8 cellular contexts compared by ENCODE assay signal in genomic region chr1:19179597-19180271, GRCh38. TPM values are rescaled to one million over a fixed set of nuclear protein-coding genes. Genes with fewer than 3 reads are reported as not detected.
A peak's percentile ranks its signal among the peaks of the same experiment; 100 is the strongest.
DNase-seq lines count a peak whose midpoint lies in the region; ATAC-seq and TF ChIP-seq lines count a peak whose summit lies in the region.

No MANE protein-coding gene starts in this region.

- TF ChIP-seq POLR2A in prostate gland (IDR thresholded peaks at IDR 0.05), result no peak

- DNase-seq in A673 (ENCODE audit: low spot score) (peak; percentile 46), GM10266 (ENCODE audit: extremely low spot score) (no peak), SK-MEL-5 (ENCODE audit: low read depth, low spot score) (peak; percentile 57), epithelial cell of esophagus (ENCODE audit: low read depth) (peak; percentile 24), prostate gland (ENCODE audit: low spot score) (peak; percentile 28), NCI-H2107 (lab: John Stamatoyannopoulos, UW) (no peak), EL (no peak)

- H3K27ac ChIP-seq in A673 (ENCODE audit: low read depth, low read length, poor library complexity, severe bottlenecking), result no peak overlapping the region
- H3K27ac ChIP-seq in prostate gland, result no peak overlapping the region

- BruUV-seq in A673 (replicated peaks; lab: Mats Ljungman, UMichigan), result no TSS peak

- H3K4me1 ChIP-seq in A673 (ENCODE audit: insufficient read depth, low read length, poor library complexity, severe bottlenecking) (no peaks in the 10 kb centered on the region), prostate gland (replicated peaks) (no peaks in the 10 kb centered on the region)

- POLR2A ChIA-PET in A673 (lab: Charles Lee; ENCODE audit: low non-redundant PET), result no interaction called here

- H3K36me3 ChIP-seq in A673 (ENCODE audit: insufficient read depth, low read length, poor library complexity, severe bottlenecking) (peaks cover 91% of the 10 kb centered on the region), prostate gland (peaks cover 3 to 8% of the 10 kb centered on the region in 2 donors)

- CTCF ChIA-PET in A673 (lab: Charles Lee), result interaction anchor here (0.5 to 1.3 kb wide), 3 partner anchors 35 to 474 kb away, joined by 3 to 5 read pairs (median 4); no protein-coding TSS in a partner anchor

- intact Hi-C loops in A673 (cut with micrococcal nuclease; ENCODE audit: unreplicated experiment) (no loop called here), prostate gland (cut with DNase I) (loop anchor here (5.0 kb wide), 1 partner anchor 63 kb away; no protein-coding TSS in a partner anchor)

- H3K27me3 ChIP-seq in A673 (replicated peaks; ENCODE audit: insufficient read depth, low read depth, low read length, poor library complexity) (no peaks in the 10 kb centered on the region), prostate gland (replicated peaks; ENCODE audit: insufficient read depth) (no peaks in the 10 kb centered on the region)

- no peak for ATAC-seq in HG03442 (IDR thresholded peaks at IDR 0.05; ENCODE audit: unreplicated experiment)

- TF ChIP-seq CTCF in A673 (conservative IDR thresholded peaks at IDR 0.05; ENCODE audit: low read depth, low read length) (peak; percentile 44), GM10266 (IDR thresholded peaks at IDR 0.05; ENCODE audit: control insufficient read depth, insufficient read depth, low read depth, missing control alignments) (peak; percentile 20), epithelial cell of esophagus (IDR thresholded peaks at IDR 0.05; ENCODE audit: insufficient read depth, low read depth, low read length, missing control alignments) (peak; percentile 50), prostate gland (IDR thresholded peaks at IDR 0.05) (peak in 3 of 4 experiments; percentile 30 to 62 (median 31))

- H3K4me3 ChIP-seq in A673 (ENCODE audit: low read depth, low read length, poor library complexity, severe bottlenecking), result no peak overlapping the region
- H3K4me3 ChIP-seq in epithelial cell of esophagus (ENCODE audit: low read length), result no peak overlapping the region
- H3K4me3 ChIP-seq in prostate gland, result no peak overlapping the region

- H3K9me3 ChIP-seq in A673 (ENCODE audit: low read depth, low read length, poor library complexity, severe bottlenecking) (no peaks in the 10 kb centered on the region), prostate gland (no peaks in the 10 kb centered on the region)

- 75% methylated on average over 8 of the region's 8 CpGs for WGBS in prostate gland

- in situ Hi-C loops in SK-MEL-5 (cut with HindIII; ENCODE audit: low pct_unique_long_range_greater_than_20kb, low sequenced_read_pairs), result no loop called here

RNA-seq across cellular contexts. Expression of gene UBR4, which starts 30.3 kb away (rescaled TPM):
- 214 and 221 TPM in 2 replicates for total RNA-seq in A673 (2021)
- 52.6 and 73.9 TPM in 2 replicates for total RNA-seq in SK-MEL-5 (2014; rRNA removed; shearing (Covaris generic))
- polyA plus RNA-seq in SK-MEL-5 (2015; cell fraction: cytosol; rRNA removed), result 99.5 and 117 TPM in 2 replicates
- polyA plus RNA-seq in SK-MEL-5 (2015; cell fraction: nucleus; rRNA removed), result 311 and 557 TPM in 2 replicates
- 100 to 1,000 TPM in 1 of 2 donors, 10 to 100 TPM in 1; 93.5 to 311 TPM for total RNA-seq in prostate gland

Comparison
In these comparisons a context has a peak if more than half of its experiments do, and no peak if none do; other contexts are left out.
1. DNase-seq: peak in A673 (single experiment), SK-MEL-5 (single experiment), epithelial cell of esophagus (single experiment) and prostate gland (single experiment); none in GM10266 (single experiment), NCI-H2107 (single experiment) and EL (single experiment).
2. Peak in every context shown above with its lines, with median percentiles within 50 percentile points of each other: CTCF ChIP-seq.